In genomic region chr7:107834401-107834800, GRCh38 we compare ENCODE assay signal across 27 cellular contexts. TPM values are rescaled to one million over a fixed set of nuclear protein-coding genes. Genes with fewer than 3 reads are reported as not detected.
DNase-seq lines count a peak whose midpoint lies in the region; ATAC-seq and TF ChIP-seq lines count a peak whose summit lies in the region.
"Had no signal": no experiment of that assay in that cellular context is flagged by ENCODE, and none has a peak within 500 bp of the region (broad histone marks: within the 10 kb centered on the region; RNA-seq: fewer than 3 reads in every experiment).

No MANE protein-coding gene starts in this region.

- no peaks in the 10 kb centered on the region for H3K27me3 ChIP-seq in lung (ENCODE audit: control insufficient read depth, insufficient read depth)
- H3K27me3 ChIP-seq: BLaER1 had no signal

- ATAC-seq in lung (ENCODE audit: insufficient read depth, low FRiP score): peak; percentile 27
- ATAC-seq in GM18870 (IDR thresholded peaks at IDR 0.05; ENCODE audit: unreplicated experiment): no peak
- ATAC-seq: GM12878 had no signal

- H3K9me3 ChIP-seq in lung (ENCODE audit: control insufficient read depth in 2 of 2, insufficient read depth in 1 of 2, low read length in 1 of 2): peaks cover 0 to 6% of the 10 kb centered on the region in 2 donors
- H3K9me3 ChIP-seq: BLaER1 had no signal

- TF ChIP-seq POLR2A in erythroblast (IDR thresholded peaks at IDR 0.05; ENCODE audit: low read length): no peak

- no peak for TF ChIP-seq CTCF in lung (IDR thresholded peaks at IDR 0.05; ENCODE audit: control extremely low read depth, extremely low read depth)

- H3K4me1 ChIP-seq in lung (ENCODE audit: control insufficient read depth in 2 of 2, insufficient read depth in 2 of 2, low read length in 2 of 2): no peaks in the 10 kb centered on the region
- H3K4me1 ChIP-seq: BLaER1 had no signal

- H3K27ac ChIP-seq in lung (ENCODE audit: low read depth in 1 of 2, low read length in 1 of 2): no peak overlapping the region
- H3K27ac ChIP-seq: BLaER1 had no signal

- WGBS in lung, 2 donors: 86 to 93% methylated on average over 1 of the region's 1 CpG

- DNase-seq in erythroblast (lab: John Stamatoyannopoulos, UW): peak; percentile 42 to 66
- no peak for DNase-seq in lung (ENCODE audit: low spot score)
- no peak for DNase-seq in activated CD4-positive, alpha-beta T cell treated with anti-CD3 and anti-CD28 coated beads, Interleukin-2, amount 50 U/mL, for 1 hour
- DNase-seq in NK-92 treated with Interleukin-12 subunit alpha and Interleukin-12 subunit beta, amount 100 ng/mL, for 24 hours (lab: John Stamatoyannopoulos, UW): no peak
- DNase-seq: 8988T; ACHN; BE2C; C1 segment of cervical spinal cord; CD4-positive, alpha-beta memory T cell; CD4-positive, CD25-positive, alpha-beta regulatory T cell; CD8-positive, alpha-beta memory T cell; COR-L47; DMS 273 treated with DMSO at 0.1 percent for 48 hours; DMS153; DMS53; DMS79; DND-41; EL; GDM1 had no signal

- H3K36me3 ChIP-seq in lung (ENCODE audit: control insufficient read depth in 2 of 2, insufficient read depth in 2 of 2, low read length in 2 of 2): no peaks in the 10 kb centered on the region
- H3K36me3 ChIP-seq: BE2C, BLaER1 had no signal

- no peak overlapping the region for H3K4me3 ChIP-seq in lung
- H3K4me3 ChIP-seq: BLaER1, GM12878 had no signal

RNA-seq across cellular contexts. Expression of gene SLC26A3, which starts 31.4 kb away (rescaled TPM):
- total RNA-seq in lung: under 1 TPM in 1 of 2 donors, not detected in 1; 0.31 TPM
- polyA plus RNA-seq in lung: under 1 TPM in 1 of 2 donors, not detected in 1; 0.28 TPM
- total RNA-seq: A673; CD4-positive, alpha-beta memory T cell; CD4-positive, CD25-positive, alpha-beta regulatory T cell; CD8-positive, alpha-beta memory T cell; Daoy; G401 had no signal
- polyA plus RNA-seq: AG04450; CD14-positive monocyte; CD4-positive, alpha-beta memory T cell; CD8-positive, alpha-beta memory T cell; GM12878 had no signal

RNA-seq across cellular contexts. Expression of gene DLD, which starts 56.6 kb away (rescaled TPM):
- 10 to 100 TPM; 66.9 to 93.5 TPM for total RNA-seq in lung
- polyA plus RNA-seq in lung: 100 to 1,000 TPM in 1 of 2 donors, 10 to 100 TPM in 1; 19.3 to 101 TPM

Comparison
In these comparisons a context has a peak if more than half of its experiments do, and no peak if none do; other contexts are left out.
1. DNase-seq: peak in erythroblast (2 of 2); none in lung (single experiment), activated CD4-positive, alpha-beta T cell treated with anti-CD3 and anti-CD28 coated beads, Interleukin-2, amount 50 U/mL, for 1 hour (single experiment) and NK-92 treated with Interleukin-12 subunit alpha and Interleukin-12 subunit beta, amount 100 ng/mL, for 24 hours (single experiment).